Comparison of ENCODE assay signal across 1 cellular context in the genomic region with DNA sequence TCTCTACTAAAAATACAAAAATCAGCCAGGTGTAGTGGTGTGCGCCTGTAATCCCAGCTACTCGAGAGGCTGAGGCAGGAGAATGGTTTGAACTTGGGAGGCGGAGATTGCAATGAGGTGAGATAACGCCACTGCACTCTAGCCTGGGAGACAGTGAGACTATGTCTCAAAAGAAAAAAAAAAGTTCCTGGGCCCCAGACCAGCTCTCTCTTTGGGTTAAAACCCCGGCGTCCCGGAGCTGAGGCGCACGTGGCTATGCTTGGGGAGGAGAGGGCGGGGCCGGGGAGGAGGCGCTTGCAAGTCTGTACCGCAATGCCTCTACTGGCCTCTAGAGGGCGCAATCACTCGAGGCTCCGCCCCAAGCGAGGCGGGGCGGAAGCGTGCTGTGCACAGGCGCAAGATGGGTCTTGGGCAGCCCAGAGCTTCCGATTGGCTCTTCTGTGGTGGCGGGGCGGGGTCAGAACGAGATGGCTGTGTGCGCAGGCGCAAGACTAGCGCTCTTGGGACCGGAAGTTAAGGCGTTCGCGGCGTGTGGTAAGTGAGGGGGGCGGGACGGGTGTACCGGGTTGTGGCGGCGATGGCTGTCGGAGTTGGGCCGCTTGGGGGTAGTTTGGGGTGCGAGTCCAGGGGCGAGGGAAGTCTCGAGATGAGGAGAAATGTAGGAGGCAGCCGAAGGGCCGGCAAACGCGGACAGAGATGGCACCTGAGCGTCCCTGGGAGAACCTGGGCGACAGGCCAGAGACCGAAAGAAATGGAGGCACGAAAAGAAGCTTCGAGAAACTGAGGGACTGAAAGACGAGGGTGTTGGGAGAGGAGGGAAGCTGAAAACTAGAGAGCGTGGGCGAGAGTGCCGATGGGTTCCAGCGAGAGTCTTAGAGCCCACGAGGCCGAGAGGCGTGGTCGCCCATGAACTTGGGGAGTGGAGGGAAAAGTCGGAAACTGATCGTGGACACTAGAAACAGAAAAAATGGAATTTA.
TF ChIP-seq lines count a peak whose summit lies in the region.

A gene with protein sequence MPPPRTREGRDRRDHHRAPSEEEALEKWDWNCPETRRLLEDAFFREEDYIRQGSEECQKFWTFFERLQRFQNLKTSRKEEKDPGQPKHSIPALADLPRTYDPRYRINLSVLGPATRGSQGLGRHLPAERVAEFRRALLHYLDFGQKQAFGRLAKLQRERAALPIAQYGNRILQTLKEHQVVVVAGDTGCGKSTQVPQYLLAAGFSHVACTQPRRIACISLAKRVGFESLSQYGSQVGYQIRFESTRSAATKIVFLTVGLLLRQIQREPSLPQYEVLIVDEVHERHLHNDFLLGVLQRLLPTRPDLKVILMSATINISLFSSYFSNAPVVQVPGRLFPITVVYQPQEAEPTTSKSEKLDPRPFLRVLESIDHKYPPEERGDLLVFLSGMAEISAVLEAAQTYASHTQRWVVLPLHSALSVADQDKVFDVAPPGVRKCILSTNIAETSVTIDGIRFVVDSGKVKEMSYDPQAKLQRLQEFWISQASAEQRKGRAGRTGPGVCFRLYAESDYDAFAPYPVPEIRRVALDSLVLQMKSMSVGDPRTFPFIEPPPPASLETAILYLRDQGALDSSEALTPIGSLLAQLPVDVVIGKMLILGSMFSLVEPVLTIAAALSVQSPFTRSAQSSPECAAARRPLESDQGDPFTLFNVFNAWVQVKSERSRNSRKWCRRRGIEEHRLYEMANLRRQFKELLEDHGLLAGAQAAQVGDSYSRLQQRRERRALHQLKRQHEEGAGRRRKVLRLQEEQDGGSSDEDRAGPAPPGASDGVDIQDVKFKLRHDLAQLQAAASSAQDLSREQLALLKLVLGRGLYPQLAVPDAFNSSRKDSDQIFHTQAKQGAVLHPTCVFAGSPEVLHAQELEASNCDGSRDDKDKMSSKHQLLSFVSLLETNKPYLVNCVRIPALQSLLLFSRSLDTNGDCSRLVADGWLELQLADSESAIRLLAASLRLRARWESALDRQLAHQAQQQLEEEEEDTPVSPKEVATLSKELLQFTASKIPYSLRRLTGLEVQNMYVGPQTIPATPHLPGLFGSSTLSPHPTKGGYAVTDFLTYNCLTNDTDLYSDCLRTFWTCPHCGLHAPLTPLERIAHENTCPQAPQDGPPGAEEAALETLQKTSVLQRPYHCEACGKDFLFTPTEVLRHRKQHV (plus strand): TSS at position 497 of the 977 bp plus-strand sequence. CDS start 3,716 bp downstream, outside the sequence.

TF ChIP-seq in K562, 482 proteins besides CTCF, POLR2A, EP300 and RAD21 (continued from another document and continues in another):
- peak; percentile 90 for TF ChIP-seq ZNF384 (IDR thresholded peaks at IDR 0.05; ENCODE audit: low read depth, low read length)
- TF ChIP-seq HMGN3 (IDR thresholded peaks at IDR 0.05; ENCODE audit: borderline replicate concordance, extremely low read depth, insufficient read length, low read depth, low read length), result peak; percentile 92
- peak; percentile 80 for TF ChIP-seq EGR1 (conservative IDR thresholded peaks at IDR 0.05)
- TF ChIP-seq SRSF9 (IDR thresholded peaks at IDR 0.05; ENCODE audit: borderline replicate concordance, low read depth, low read length), result no peak
- TF ChIP-seq TCFL5 (CRISPR knock-in tag; conservative IDR thresholded peaks at IDR 0.05), result no peak
- TF ChIP-seq ZBTB1 (CRISPR knock-in tag; IDR thresholded peaks at IDR 0.05; ENCODE audit: borderline replicate concordance, low read depth), result no peak
- no peak for TF ChIP-seq SREBF2 (CRISPR knock-in tag; IDR thresholded peaks at IDR 0.05)
- TF ChIP-seq TOE1 (IDR thresholded peaks at IDR 0.05; ENCODE audit: borderline replicate concordance), result peak; percentile 15; the same call in 1 of the 2 replicates
- TF ChIP-seq TOE1 (CRISPR knock-in tag; IDR thresholded peaks at IDR 0.05; ENCODE audit: borderline replicate concordance, low read depth), result no peak
- TF ChIP-seq PTRF (tag; IDR thresholded peaks at IDR 0.05), result no peak
- TF ChIP-seq, protein P1, sequence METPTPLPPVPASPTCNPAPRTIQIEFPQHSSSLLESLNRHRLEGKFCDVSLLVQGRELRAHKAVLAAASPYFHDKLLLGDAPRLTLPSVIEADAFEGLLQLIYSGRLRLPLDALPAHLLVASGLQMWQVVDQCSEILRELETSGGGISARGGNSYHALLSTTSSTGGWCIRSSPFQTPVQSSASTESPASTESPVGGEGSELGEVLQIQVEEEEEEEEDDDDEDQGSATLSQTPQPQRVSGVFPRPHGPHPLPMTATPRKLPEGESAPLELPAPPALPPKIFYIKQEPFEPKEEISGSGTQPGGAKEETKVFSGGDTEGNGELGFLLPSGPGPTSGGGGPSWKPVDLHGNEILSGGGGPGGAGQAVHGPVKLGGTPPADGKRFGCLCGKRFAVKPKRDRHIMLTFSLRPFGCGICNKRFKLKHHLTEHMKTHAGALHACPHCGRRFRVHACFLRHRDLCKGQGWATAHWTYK (CRISPR knock-in tag; IDR thresholded peaks at IDR 0.05), result no peak
- TF ChIP-seq ZNF644 (tag; IDR thresholded peaks at IDR 0.05; ENCODE audit: low read depth), result no peak
- TF ChIP-seq ZNF197 (CRISPR knock-in tag; IDR thresholded peaks at IDR 0.05; ENCODE audit: low read depth), result no peak
- TF ChIP-seq, protein P2, sequence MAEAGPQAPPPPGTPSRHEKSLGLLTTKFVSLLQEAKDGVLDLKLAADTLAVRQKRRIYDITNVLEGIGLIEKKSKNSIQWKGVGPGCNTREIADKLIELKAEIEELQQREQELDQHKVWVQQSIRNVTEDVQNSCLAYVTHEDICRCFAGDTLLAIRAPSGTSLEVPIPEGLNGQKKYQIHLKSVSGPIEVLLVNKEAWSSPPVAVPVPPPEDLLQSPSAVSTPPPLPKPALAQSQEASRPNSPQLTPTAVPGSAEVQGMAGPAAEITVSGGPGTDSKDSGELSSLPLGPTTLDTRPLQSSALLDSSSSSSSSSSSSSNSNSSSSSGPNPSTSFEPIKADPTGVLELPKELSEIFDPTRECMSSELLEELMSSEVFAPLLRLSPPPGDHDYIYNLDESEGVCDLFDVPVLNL (CRISPR knock-in tag; IDR thresholded peaks at IDR 0.05; ENCODE audit: low read depth), result 0 out of 2 replicates have a peak, but pooled peaks have one; percentile 21
- TF ChIP-seq MYC (IDR thresholded peaks at IDR 0.05; ENCODE audit: low read depth, low read length), result peak; percentile 99
- TF ChIP-seq MYC (CRISPR knock-in tag; IDR thresholded peaks at IDR 0.05; ENCODE audit: borderline replicate concordance, low read depth), result peak; percentile 50; the same call in 1 of the 2 replicates
- TF ChIP-seq POU5F1 (IDR thresholded peaks at IDR 0.05; ENCODE audit: borderline replicate concordance, low read depth, low read length, partially characterized antibody), result peak; percentile 50
- TF ChIP-seq ETV5 (CRISPR knock-in tag; IDR thresholded peaks at IDR 0.05; ENCODE audit: low read depth), result peak; percentile 48; the same call in 1 of the 2 replicates
- TF ChIP-seq, protein P3, sequence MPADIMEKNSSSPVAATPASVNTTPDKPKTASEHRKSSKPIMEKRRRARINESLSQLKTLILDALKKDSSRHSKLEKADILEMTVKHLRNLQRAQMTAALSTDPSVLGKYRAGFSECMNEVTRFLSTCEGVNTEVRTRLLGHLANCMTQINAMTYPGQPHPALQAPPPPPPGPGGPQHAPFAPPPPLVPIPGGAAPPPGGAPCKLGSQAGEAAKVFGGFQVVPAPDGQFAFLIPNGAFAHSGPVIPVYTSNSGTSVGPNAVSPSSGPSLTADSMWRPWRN (IDR thresholded peaks at IDR 0.05; ENCODE audit: low read depth), result 0 out of 2 replicates have a peak, but pooled peaks have one; percentile 14
- 0 out of 2 replicates have a peak, but pooled peaks have one; percentile 23 for TF ChIP-seq MEF2D (tag; conservative IDR thresholded peaks at IDR 0.05; ENCODE audit: low read depth)
- TF ChIP-seq, protein P4, sequence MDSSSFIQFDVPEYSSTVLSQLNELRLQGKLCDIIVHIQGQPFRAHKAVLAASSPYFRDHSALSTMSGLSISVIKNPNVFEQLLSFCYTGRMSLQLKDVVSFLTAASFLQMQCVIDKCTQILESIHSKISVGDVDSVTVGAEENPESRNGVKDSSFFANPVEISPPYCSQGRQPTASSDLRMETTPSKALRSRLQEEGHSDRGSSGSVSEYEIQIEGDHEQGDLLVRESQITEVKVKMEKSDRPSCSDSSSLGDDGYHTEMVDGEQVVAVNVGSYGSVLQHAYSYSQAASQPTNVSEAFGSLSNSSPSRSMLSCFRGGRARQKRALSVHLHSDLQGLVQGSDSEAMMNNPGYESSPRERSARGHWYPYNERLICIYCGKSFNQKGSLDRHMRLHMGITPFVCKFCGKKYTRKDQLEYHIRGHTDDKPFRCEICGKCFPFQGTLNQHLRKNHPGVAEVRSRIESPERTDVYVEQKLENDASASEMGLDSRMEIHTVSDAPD (CRISPR knock-in tag; IDR thresholded peaks at IDR 0.05), result no peak
- peak; percentile 61; the same call in 1 of the 2 replicates for TF ChIP-seq ZNF57 (CRISPR knock-in tag; IDR thresholded peaks at IDR 0.05)
- no peak for TF ChIP-seq NFIX (CRISPR knock-in tag; IDR thresholded peaks at IDR 0.05; ENCODE audit: low read depth)
- TF ChIP-seq, protein P5, sequence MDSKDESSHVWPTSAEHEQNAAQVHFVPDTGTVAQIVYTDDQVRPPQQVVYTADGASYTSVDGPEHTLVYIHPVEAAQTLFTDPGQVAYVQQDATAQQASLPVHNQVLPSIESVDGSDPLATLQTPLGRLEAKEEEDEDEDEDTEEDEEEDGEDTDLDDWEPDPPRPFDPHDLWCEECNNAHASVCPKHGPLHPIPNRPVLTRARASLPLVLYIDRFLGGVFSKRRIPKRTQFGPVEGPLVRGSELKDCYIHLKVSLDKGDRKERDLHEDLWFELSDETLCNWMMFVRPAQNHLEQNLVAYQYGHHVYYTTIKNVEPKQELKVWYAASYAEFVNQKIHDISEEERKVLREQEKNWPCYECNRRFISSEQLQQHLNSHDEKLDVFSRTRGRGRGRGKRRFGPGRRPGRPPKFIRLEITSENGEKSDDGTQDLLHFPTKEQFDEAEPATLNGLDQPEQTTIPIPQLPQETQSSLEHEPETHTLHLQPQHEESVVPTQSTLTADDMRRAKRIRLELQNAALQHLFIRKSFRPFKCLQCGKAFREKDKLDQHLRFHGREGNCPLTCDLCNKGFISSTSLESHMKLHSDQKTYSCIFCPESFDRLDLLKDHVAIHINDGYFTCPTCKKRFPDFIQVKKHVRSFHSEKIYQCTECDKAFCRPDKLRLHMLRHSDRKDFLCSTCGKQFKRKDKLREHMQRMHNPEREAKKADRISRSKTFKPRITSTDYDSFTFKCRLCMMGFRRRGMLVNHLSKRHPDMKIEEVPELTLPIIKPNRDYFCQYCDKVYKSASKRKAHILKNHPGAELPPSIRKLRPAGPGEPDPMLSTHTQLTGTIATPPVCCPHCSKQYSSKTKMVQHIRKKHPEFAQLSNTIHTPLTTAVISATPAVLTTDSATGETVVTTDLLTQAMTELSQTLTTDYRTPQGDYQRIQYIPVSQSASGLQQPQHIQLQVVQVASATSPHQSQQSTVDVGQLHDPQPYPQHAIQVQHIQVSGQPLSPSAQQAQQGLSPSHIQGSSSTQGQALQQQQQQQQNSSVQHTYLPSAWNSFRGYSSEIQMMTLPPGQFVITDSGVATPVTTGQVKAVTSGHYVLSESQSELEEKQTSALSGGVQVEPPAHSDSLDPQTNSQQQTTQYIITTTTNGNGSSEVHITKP (IDR thresholded peaks at IDR 0.05; ENCODE audit: partially characterized antibody), result peak; percentile 63
- TF ChIP-seq, protein P6, sequence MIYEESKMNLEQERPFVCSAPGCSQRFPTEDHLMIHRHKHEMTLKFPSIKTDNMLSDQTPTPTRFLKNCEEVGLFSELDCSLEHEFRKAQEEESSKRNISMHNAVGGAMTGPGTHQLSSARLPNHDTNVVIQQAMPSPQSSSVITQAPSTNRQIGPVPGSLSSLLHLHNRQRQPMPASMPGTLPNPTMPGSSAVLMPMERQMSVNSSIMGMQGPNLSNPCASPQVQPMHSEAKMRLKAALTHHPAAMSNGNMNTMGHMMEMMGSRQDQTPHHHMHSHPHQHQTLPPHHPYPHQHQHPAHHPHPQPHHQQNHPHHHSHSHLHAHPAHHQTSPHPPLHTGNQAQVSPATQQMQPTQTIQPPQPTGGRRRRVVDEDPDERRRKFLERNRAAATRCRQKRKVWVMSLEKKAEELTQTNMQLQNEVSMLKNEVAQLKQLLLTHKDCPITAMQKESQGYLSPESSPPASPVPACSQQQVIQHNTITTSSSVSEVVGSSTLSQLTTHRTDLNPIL (CRISPR knock-in tag; IDR thresholded peaks at IDR 0.05), result no peak
- TF ChIP-seq LARP7 (IDR thresholded peaks at IDR 0.05), result peak; percentile 89; the same call in 1 of the 2 replicates
- peak; percentile 61 for TF ChIP-seq CREB1 (IDR thresholded peaks at IDR 0.05)
- TF ChIP-seq CREB1 (CRISPR knock-in tag; IDR thresholded peaks at IDR 0.05), result peak; percentile 61; the same call in 1 of the 2 replicates
- no peak for TF ChIP-seq ZKSCAN3 (CRISPR knock-in tag; IDR thresholded peaks at IDR 0.05)
- peak; percentile 3; the same call in 1 of the 2 replicates for TF ChIP-seq CBFA2T2 (conservative IDR thresholded peaks at IDR 0.05)
- TF ChIP-seq, protein P7, sequence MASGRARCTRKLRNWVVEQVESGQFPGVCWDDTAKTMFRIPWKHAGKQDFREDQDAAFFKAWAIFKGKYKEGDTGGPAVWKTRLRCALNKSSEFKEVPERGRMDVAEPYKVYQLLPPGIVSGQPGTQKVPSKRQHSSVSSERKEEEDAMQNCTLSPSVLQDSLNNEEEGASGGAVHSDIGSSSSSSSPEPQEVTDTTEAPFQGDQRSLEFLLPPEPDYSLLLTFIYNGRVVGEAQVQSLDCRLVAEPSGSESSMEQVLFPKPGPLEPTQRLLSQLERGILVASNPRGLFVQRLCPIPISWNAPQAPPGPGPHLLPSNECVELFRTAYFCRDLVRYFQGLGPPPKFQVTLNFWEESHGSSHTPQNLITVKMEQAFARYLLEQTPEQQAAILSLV (tag; IDR thresholded peaks at IDR 0.05), result no peak
- TF ChIP-seq RBM22 (IDR thresholded peaks at IDR 0.05; ENCODE audit: low read depth, low read length, poor library complexity, severe bottlenecking), result no peak
- peak; percentile 56 for TF ChIP-seq HDAC2 (IDR thresholded peaks at IDR 0.05)
- no peak for TF ChIP-seq HDAC8 (tag; IDR thresholded peaks at IDR 0.05)
- no peak; the same call in 1 of the 2 replicates for TF ChIP-seq KLF16 (IDR thresholded peaks at IDR 0.05)
- no peak for TF ChIP-seq ARHGAP35 (IDR thresholded peaks at IDR 0.05; ENCODE audit: partially characterized antibody)
